In the genomic region with DNA sequence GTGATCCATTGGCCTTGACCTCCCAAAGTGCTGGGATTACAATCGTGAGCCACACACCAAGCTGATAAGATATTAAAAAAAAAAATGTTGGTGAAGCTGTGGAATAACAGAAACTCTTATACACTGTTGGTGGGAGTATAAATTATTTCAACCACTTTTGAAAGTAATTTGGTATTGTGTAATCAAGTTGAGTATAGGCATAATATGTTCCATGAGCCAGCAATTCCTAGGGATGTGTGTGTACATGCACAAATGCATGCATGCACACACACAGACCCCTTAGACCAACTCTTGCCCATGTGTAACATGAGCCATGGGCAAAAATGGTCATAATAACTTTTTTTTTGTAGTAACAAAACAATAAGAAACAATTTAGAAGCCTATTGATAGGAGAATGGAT, we compare ENCODE assay signal across 28 cellular contexts.
"Had no signal": no experiment of that assay in that cellular context is flagged by ENCODE, and none has a peak within 500 bp of the region (broad histone marks: within the 10 kb centered on the region; RNA-seq: fewer than 3 reads in every experiment).

No MANE protein-coding gene starts in this region.

- H3K4me3 ChIP-seq: colonic mucosa, coronary artery, dorsolateral prefrontal cortex, esophagus muscularis mucosa, esophagus squamous epithelium, gastrocnemius medialis, gastroesophageal sphincter, heart left ventricle, heart right ventricle had no signal

- ATAC-seq: effector memory CD8-positive, alpha-beta T cell; esophagus mucosa; foreskin keratinocyte; gastrocnemius medialis; gastroesophageal sphincter; heart left ventricle; heart right ventricle had no signal

- H3K9me3 ChIP-seq: colonic mucosa, esophagus muscularis mucosa, esophagus squamous epithelium, gastrocnemius medialis, gastroesophageal sphincter, heart left ventricle, heart right ventricle had no signal

- DNase-seq: colonic mucosa; cortex of kidney; dermis blood vessel endothelial cell; dorsolateral prefrontal cortex; effector CD4-positive, alpha-beta T cell; effector CD8-positive, alpha-beta T cell; effector memory CD4-positive, alpha-beta T cell; effector memory CD8-positive, alpha-beta T cell; endodermal cell; erythroblast; esophagus squamous epithelium; foreskin fibroblast; foreskin keratinocyte; foreskin melanocyte; gastrocnemius medialis; glutamatergic neuron; head of caudate nucleus; heart left ventricle; heart right ventricle had no signal

- FAIRE-seq: colon, endometrium, endothelial cell of umbilical vein, frontal cortex had no signal

- H3K36me3 ChIP-seq: colonic mucosa, esophagus muscularis mucosa, esophagus squamous epithelium, gastrocnemius medialis, gastroesophageal sphincter, heart left ventricle, heart right ventricle had no signal

- H3K4me1 ChIP-seq: colonic mucosa, esophagus squamous epithelium, foreskin keratinocyte had no signal

- H3K27me3 ChIP-seq: colonic mucosa, dorsolateral prefrontal cortex, esophagus muscularis mucosa, esophagus squamous epithelium, foreskin keratinocyte, gastrocnemius medialis, gastroesophageal sphincter, heart left ventricle, heart right ventricle had no signal

- H3K27ac ChIP-seq: colonic mucosa, coronary artery, dorsolateral prefrontal cortex, epithelial cell of prostate, esophagus muscularis mucosa, esophagus squamous epithelium, foreskin keratinocyte, gastroesophageal sphincter, heart left ventricle, heart right ventricle had no signal
